1 cellular context compared by ENCODE assay signal in the genomic region with DNA sequence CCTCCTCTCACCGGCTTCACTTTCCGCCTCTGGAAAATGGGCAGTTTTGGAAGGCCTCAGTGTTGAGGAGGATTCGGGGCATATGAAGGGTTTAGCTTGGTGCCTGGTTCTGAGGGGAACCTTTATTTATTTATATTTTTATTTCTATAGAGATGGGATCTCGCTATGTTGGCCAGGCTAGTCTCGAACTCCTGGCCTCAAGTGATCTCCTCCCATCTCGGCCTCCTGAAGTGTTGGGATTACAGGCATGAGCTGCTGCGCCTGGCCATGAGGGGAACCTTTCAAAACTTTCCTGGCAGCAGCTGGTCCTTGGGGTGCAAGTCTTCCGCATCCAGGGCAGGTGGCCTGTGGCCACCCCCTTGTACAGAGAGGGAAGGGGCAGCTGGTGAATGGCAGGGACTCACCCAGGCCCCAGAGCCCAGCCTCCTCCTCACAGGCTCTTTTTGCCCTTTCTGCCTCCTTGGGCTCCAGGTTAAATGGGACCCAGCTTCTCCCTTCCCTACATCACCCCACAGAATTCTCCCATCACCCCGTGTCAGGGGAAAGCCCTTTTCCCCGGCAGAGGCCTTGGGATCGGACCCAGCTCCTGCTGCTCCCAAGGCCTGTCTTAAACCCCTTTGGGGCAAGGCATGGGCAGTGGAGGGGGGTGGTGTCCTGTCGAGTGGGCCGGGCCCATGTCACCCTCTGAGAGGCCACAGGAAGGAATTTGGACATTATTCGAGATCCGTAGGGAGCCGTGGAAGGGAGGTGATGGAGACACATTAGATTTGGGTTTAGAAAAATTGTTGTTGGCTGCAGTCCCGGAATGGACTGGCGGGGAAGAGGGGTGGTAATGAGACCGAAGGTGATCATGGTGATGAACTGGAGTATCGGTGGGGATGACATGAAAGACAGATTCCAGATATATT.
TF ChIP-seq lines count a peak whose summit lies in the region.

No MANE protein-coding gene starts in this region.

TF ChIP-seq in HEK293, 187 proteins besides CTCF, POLR2A, EP300 and RAD21 (continued from another document):
- TF ChIP-seq, protein P1, sequence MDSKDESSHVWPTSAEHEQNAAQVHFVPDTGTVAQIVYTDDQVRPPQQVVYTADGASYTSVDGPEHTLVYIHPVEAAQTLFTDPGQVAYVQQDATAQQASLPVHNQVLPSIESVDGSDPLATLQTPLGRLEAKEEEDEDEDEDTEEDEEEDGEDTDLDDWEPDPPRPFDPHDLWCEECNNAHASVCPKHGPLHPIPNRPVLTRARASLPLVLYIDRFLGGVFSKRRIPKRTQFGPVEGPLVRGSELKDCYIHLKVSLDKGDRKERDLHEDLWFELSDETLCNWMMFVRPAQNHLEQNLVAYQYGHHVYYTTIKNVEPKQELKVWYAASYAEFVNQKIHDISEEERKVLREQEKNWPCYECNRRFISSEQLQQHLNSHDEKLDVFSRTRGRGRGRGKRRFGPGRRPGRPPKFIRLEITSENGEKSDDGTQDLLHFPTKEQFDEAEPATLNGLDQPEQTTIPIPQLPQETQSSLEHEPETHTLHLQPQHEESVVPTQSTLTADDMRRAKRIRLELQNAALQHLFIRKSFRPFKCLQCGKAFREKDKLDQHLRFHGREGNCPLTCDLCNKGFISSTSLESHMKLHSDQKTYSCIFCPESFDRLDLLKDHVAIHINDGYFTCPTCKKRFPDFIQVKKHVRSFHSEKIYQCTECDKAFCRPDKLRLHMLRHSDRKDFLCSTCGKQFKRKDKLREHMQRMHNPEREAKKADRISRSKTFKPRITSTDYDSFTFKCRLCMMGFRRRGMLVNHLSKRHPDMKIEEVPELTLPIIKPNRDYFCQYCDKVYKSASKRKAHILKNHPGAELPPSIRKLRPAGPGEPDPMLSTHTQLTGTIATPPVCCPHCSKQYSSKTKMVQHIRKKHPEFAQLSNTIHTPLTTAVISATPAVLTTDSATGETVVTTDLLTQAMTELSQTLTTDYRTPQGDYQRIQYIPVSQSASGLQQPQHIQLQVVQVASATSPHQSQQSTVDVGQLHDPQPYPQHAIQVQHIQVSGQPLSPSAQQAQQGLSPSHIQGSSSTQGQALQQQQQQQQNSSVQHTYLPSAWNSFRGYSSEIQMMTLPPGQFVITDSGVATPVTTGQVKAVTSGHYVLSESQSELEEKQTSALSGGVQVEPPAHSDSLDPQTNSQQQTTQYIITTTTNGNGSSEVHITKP (tag by site-specific recombination; IDR thresholded peaks at IDR 0.05), result peak; percentile 90
- TF ChIP-seq, protein P2, sequence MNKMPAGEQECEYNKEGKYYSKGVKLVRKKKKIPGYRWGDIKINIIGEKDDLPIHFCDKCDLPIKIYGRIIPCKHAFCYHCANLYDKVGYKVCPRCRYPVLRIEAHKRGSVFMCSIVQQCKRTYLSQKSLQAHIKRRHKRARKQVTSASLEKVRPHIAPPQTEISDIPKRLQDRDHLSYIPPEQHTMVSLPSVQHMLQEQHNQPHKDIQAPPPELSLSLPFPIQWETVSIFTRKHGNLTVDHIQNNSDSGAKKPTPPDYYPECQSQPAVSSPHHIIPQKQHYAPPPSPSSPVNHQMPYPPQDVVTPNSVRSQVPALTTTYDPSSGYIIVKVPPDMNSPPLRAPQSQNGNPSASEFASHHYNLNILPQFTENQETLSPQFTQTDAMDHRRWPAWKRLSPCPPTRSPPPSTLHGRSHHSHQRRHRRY (tag by site-specific recombination; IDR thresholded peaks at IDR 0.05), result no peak
- TF ChIP-seq ZNF624 (tag by site-specific recombination; IDR thresholded peaks at IDR 0.05) (no peak), ZNF623 (tag by site-specific recombination; IDR thresholded peaks at IDR 0.05) (peak; percentile 38; the same call in 1 of the 2 replicates), ZNF324 (tag by site-specific recombination; IDR thresholded peaks at IDR 0.05) (no peak), ZNF626 (tag by site-specific recombination; IDR thresholded peaks at IDR 0.05) (no peak), ZNF701 (tag by site-specific recombination; IDR thresholded peaks at IDR 0.05) (no peak), ZNF138 (tag by site-specific recombination; IDR thresholded peaks at IDR 0.05; ENCODE audit: borderline replicate concordance) (no peak), ZNF394 (tag by site-specific recombination; IDR thresholded peaks at IDR 0.05; ENCODE audit: borderline replicate concordance) (peak; percentile 54; the same call in 1 of the 2 replicates), ZNF560 (tag by site-specific recombination; IDR thresholded peaks at IDR 0.05; ENCODE audit: borderline replicate concordance) (no peak), ZNF223 (tag by site-specific recombination; IDR thresholded peaks at IDR 0.05) (no peak), ZNF785 (tag by site-specific recombination; IDR thresholded peaks at IDR 0.05) (no peak)
- TF ChIP-seq, protein P3, sequence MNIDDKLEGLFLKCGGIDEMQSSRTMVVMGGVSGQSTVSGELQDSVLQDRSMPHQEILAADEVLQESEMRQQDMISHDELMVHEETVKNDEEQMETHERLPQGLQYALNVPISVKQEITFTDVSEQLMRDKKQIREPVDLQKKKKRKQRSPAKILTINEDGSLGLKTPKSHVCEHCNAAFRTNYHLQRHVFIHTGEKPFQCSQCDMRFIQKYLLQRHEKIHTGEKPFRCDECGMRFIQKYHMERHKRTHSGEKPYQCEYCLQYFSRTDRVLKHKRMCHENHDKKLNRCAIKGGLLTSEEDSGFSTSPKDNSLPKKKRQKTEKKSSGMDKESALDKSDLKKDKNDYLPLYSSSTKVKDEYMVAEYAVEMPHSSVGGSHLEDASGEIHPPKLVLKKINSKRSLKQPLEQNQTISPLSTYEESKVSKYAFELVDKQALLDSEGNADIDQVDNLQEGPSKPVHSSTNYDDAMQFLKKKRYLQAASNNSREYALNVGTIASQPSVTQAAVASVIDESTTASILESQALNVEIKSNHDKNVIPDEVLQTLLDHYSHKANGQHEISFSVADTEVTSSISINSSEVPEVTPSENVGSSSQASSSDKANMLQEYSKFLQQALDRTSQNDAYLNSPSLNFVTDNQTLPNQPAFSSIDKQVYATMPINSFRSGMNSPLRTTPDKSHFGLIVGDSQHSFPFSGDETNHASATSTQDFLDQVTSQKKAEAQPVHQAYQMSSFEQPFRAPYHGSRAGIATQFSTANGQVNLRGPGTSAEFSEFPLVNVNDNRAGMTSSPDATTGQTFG (tag by site-specific recombination; IDR thresholded peaks at IDR 0.05; ENCODE audit: borderline replicate concordance), result no peak
- TF ChIP-seq, protein P4, sequence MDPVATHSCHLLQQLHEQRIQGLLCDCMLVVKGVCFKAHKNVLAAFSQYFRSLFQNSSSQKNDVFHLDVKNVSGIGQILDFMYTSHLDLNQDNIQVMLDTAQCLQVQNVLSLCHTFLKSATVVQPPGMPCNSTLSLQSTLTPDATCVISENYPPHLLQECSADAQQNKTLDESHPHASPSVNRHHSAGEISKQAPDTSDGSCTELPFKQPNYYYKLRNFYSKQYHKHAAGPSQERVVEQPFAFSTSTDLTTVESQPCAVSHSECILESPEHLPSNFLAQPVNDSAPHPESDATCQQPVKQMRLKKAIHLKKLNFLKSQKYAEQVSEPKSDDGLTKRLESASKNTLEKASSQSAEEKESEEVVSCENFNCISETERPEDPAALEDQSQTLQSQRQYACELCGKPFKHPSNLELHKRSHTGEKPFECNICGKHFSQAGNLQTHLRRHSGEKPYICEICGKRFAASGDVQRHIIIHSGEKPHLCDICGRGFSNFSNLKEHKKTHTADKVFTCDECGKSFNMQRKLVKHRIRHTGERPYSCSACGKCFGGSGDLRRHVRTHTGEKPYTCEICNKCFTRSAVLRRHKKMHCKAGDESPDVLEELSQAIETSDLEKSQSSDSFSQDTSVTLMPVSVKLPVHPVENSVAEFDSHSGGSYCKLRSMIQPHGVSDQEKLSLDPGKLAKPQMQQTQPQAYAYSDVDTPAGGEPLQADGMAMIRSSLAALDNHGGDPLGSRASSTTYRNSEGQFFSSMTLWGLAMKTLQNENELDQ (tag by site-specific recombination; IDR thresholded peaks at IDR 0.05; ENCODE audit: low read depth), result no peak
